In genomic region chr18:23689616-23690504, GRCh38 we compare ENCODE assay signal across 8 cellular contexts. TPM values are rescaled to one million over a fixed set of nuclear protein-coding genes. Genes with fewer than 3 reads are reported as not detected.
A peak's percentile ranks its signal among the peaks of the same experiment; 100 is the strongest.
DNase-seq lines count a peak whose midpoint lies in the region; TF ChIP-seq lines count a peak whose summit lies in the region.

No MANE protein-coding gene starts in this region.

- no peak overlapping the region for H3K27ac Mint-ChIP-seq in activated CD4-positive, alpha-beta T cell treated with anti-CD3 and anti-CD28 coated beads, Interleukin-2, amount 10 ng/mL, durations not matched to agents 7 days and 5 days
- no peak overlapping the region for H3K27ac Mint-ChIP-seq in osteocyte (ENCODE audit: unreplicated experiment)

- H3K9me3 Mint-ChIP-seq in activated CD4-positive, alpha-beta T cell treated with anti-CD3 and anti-CD28 coated beads, Interleukin-2, amount 10 ng/mL, durations not matched to agents 7 days and 5 days, result no peaks in the 10 kb centered on the region
- H3K9me3 Mint-ChIP-seq in osteocyte (ENCODE audit: unreplicated experiment), result no peaks in the 10 kb centered on the region

- no peaks in the 10 kb centered on the region for H3K36me3 Mint-ChIP-seq in activated CD4-positive, alpha-beta T cell treated with anti-CD3 and anti-CD28 coated beads, Interleukin-2, amount 10 ng/mL, durations not matched to agents 7 days and 5 days (ENCODE audit: low read depth)
- H3K36me3 Mint-ChIP-seq in osteocyte (ENCODE audit: unreplicated experiment), result no peaks in the 10 kb centered on the region

- CTCF ChIA-PET in activated CD4-positive, alpha-beta T cell treated with anti-CD3 and anti-CD28 coated beads, Interleukin-2, amount 10 ng/mL, durations not matched to agents 7 days and 5 days (lab: Charles Lee), result no interaction called here

- peak overlapping the region; percentile 62 for H3K4me3 ChIP-seq in fibroblast of the aortic adventitia (ENCODE audit: low read depth, low read length)

- POLR2A ChIA-PET in activated CD4-positive, alpha-beta T cell treated with anti-CD3 and anti-CD28 coated beads, Interleukin-2, amount 10 ng/mL, durations not matched to agents 7 days and 5 days (lab: Charles Lee), result no interaction called here

- no peak for TF ChIP-seq CTCF in fibroblast of the aortic adventitia (IDR thresholded peaks at IDR 0.05; ENCODE audit: insufficient read depth, low read length)
- TF ChIP-seq CTCF in osteocyte (IDR thresholded peaks at IDR 0.05), result no peak

- peak; percentile 63 for DNase-seq in activated effector memory CD4-positive, alpha-beta T cell treated with anti-CD3 and anti-CD28 coated beads, Interleukin-2, amount 50 U/mL, for 16 hours
- no peak for DNase-seq in activated effector memory CD4-positive, alpha-beta T cell treated with Interleukin-2 at 50 U/mL for 16 hours
- no peak for DNase-seq in activated CD4-positive, alpha-beta T cell treated with anti-CD3 and anti-CD28 coated beads, Interleukin-2, amount 10 ng/mL, durations not matched to agents 7 days and 5 days
- DNase-seq in fibroblast of the aortic adventitia (ENCODE audit: low read depth) (no peak), osteocyte (ENCODE audit: extremely low spot score, unreplicated experiment) (peak; percentile 85), kidney glomerular epithelial cell (lab: John Stamatoyannopoulos, UW) (no peak), H4 (ENCODE audit: low spot score) (no peak), GF-D8 (lab: John Stamatoyannopoulos, UW) (no peak)

- peaks cover 6% of the 10 kb centered on the region for H3K4me1 Mint-ChIP-seq in activated CD4-positive, alpha-beta T cell treated with anti-CD3 and anti-CD28 coated beads, Interleukin-2, amount 10 ng/mL, durations not matched to agents 7 days and 5 days
- peaks cover 9% of the 10 kb centered on the region for H3K4me1 Mint-ChIP-seq in osteocyte (ENCODE audit: unreplicated experiment)

- peak overlapping the region; percentile 40 for H3K4me3 Mint-ChIP-seq in activated CD4-positive, alpha-beta T cell treated with anti-CD3 and anti-CD28 coated beads, Interleukin-2, amount 10 ng/mL, durations not matched to agents 7 days and 5 days
- H3K4me3 Mint-ChIP-seq in osteocyte (ENCODE audit: unreplicated experiment), result peak overlapping the region; percentile 17

- H3K27me3 Mint-ChIP-seq in activated CD4-positive, alpha-beta T cell treated with anti-CD3 and anti-CD28 coated beads, Interleukin-2, amount 10 ng/mL, durations not matched to agents 7 days and 5 days, result peaks cover 53% of the 10 kb centered on the region
- H3K27me3 Mint-ChIP-seq in osteocyte (ENCODE audit: unreplicated experiment), result peaks cover 46% of the 10 kb centered on the region

RNA-seq across cellular contexts. Expression of gene LAMA3, which starts 0.6 kb away (rescaled TPM):
- under 1 TPM; 0.20 to 0.54 TPM for total RNA-seq in activated CD4-positive, alpha-beta T cell treated with anti-CD3 and anti-CD28 coated beads, Interleukin-2, amount 10 ng/mL, durations not matched to agents 7 days and 5 days
- total RNA-seq in fibroblast of the aortic adventitia (ENCODE audit: low replicate concordance) (5.1 and 15.7 TPM in 2 replicates), osteocyte (not detected in 2 replicates)
- total RNA-seq in H4 (2014; rRNA removed; shearing (Covaris generic)), result 1.6 and 2.8 TPM in 2 replicates

RNA-seq across cellular contexts. Expression of gene ANKRD29, which starts 27.1 kb away (rescaled TPM):
- total RNA-seq in activated CD4-positive, alpha-beta T cell treated with anti-CD3 and anti-CD28 coated beads, Interleukin-2, amount 10 ng/mL, durations not matched to agents 7 days and 5 days, result under 1 TPM in 1 of 2 experiments, not detected in 1; 0.25 TPM
- 6.1 and 17.4 TPM in 2 replicates for total RNA-seq in fibroblast of the aortic adventitia (ENCODE audit: low replicate concordance)
- total RNA-seq in osteocyte, result not detected in 2 replicates
- 8.4 and 8.9 TPM in 2 replicates for total RNA-seq in H4 (2014; rRNA removed; shearing (Covaris generic))

Comparison
In these comparisons a context has a peak if more than half of its experiments do, and no peak if none do; other contexts are left out.
1. DNase-seq: peak in activated effector memory CD4-positive, alpha-beta T cell treated with anti-CD3 and anti-CD28 coated beads, Interleukin-2, amount 50 U/mL, for 16 hours (single experiment) and osteocyte (single experiment); none in activated effector memory CD4-positive, alpha-beta T cell treated with Interleukin-2 at 50 U/mL for 16 hours (single experiment), activated CD4-positive, alpha-beta T cell treated with anti-CD3 and anti-CD28 coated beads, Interleukin-2, amount 10 ng/mL, durations not matched to agents 7 days and 5 days (single experiment), fibroblast of the aortic adventitia (single experiment), kidney glomerular epithelial cell (single experiment), H4 (single experiment) and GF-D8 (single experiment).